In the genomic region with DNA sequence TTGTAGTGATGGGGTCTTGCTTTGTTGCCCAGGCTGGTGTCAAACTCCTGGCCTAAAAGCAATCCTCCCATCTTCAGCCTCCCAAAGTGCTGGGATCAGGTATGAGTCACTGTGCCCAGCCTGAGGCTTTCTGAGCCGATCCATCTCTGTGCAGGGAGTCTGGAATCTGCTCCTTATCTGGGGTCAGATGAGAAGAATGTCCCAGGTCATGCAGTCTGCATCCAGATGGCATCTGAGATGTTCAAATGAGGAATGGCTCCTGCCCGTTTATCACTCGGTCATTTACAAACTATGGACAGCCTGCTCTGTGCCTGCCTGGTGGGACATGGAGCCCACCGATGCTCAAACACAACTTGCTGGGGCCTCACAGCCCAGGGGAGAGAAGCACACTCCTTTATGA, we compare ENCODE assay signal across 35 cellular contexts. TPM values are rescaled to one million over a fixed set of nuclear protein-coding genes. Genes with fewer than 3 reads are reported as not detected.
DNase-seq lines count a peak whose midpoint lies in the region; ATAC-seq, FAIRE-seq and TF ChIP-seq lines count a peak whose summit lies in the region.
"Had no signal": no experiment of that assay in that cellular context is flagged by ENCODE, and none has a peak within 500 bp of the region (broad histone marks: within the 10 kb centered on the region; RNA-seq: fewer than 3 reads in every experiment).

No MANE protein-coding gene starts in this region.

- no peak overlapping the region for H3K27ac ChIP-seq in pancreas
- H3K27ac ChIP-seq: BLaER1 treated with 17β-estradiol and CSF1 and Interleukin-3, amounts not matched to agents 10 nM and 100 nM; tibial artery had no signal

- WGBS in pancreas, 2 donors: 29 to 34% methylated on average over 4 of the region's 4 CpGs

- no peak overlapping the region for H3K4me3 ChIP-seq in pancreas
- H3K4me3 ChIP-seq: BLaER1 treated with 17β-estradiol and CSF1 and Interleukin-3, amounts not matched to agents 10 nM and 100 nM; GM12878; smooth muscle cell; tibial artery had no signal

- DNase-seq in AG08396 (ENCODE audit: low spot score) (peak; percentile 22), GM03348 (ENCODE audit: low spot score) (peak; percentile 46), RPMI7951 (ENCODE audit: low read depth) (peak; percentile 75), hepatic stellate cell (ENCODE audit: low spot score) (peak; percentile 75), NCI-H69 (lab: John Stamatoyannopoulos, UW) (no peak), HCEC 1CT (no peak), pancreas (no peak)
- DNase-seq: ACHN; activated CD4-positive, alpha-beta T cell treated with anti-CD3 and anti-CD28 coated beads, Interleukin-2, amount 50 U/mL, for 48 hours; activated CD4-positive, CD25-positive, alpha-beta regulatory T cell; activated effector memory CD4-positive, alpha-beta T cell treated with Interleukin-2 at 50 U/mL for 16 hours; activated naive CD8-positive, alpha-beta T cell treated with anti-CD3 and anti-CD28 coated beads for 36 hours; activated T-cell treated with anti-CD3 and anti-CD28 coated beads for 4 hours; central memory CD4-positive, alpha-beta T cell; dermis blood vessel endothelial cell; DMS79; kidney; naive B cell; NCI-H1092; NCI-H526 treated with DMSO at 0.1 percent for 48 hours; occipital lobe; stimulated activated CD4-positive, alpha-beta T cell treated with anti-CD3 and anti-CD28 coated beads, Interleukin-2, amount 100 ng/mL, for 24 hours had no signal

- H3K27me3 ChIP-seq in pancreas: peaks cover 0 to 6% (median 0%) of the 10 kb centered on the region in 4 donors
- H3K27me3 ChIP-seq: BLaER1 treated with 17β-estradiol and CSF1 and Interleukin-3, amounts not matched to agents 10 nM and 100 nM had no signal

- no peaks in the 10 kb centered on the region for H3K4me1 ChIP-seq in pancreas
- H3K4me1 ChIP-seq: tibial artery had no signal

- H3K9me3 ChIP-seq in pancreas: no peaks in the 10 kb centered on the region
- H3K9me3 ChIP-seq: BLaER1 treated with 17β-estradiol and CSF1 and Interleukin-3, amounts not matched to agents 10 nM and 100 nM; tibial artery had no signal

- H3K36me3 ChIP-seq in pancreas: no peaks in the 10 kb centered on the region
- H3K36me3 ChIP-seq: BLaER1 treated with 17β-estradiol and CSF1 and Interleukin-3, amounts not matched to agents 10 nM and 100 nM; tibial artery had no signal

- no peak for FAIRE-seq in pancreas (lab: Jason Lieb, UNC)
- FAIRE-seq: astrocyte, endometrium, GM12878, kidney had no signal

- ATAC-seq in pancreas: no peak
- no peak for ATAC-seq in HG02610 (IDR thresholded peaks at IDR 0.05; ENCODE audit: unreplicated experiment)
- ATAC-seq: GM12878, Panc1, T-cell had no signal

- TF ChIP-seq CTCF in pancreas (IDR thresholded peaks at IDR 0.05): no peak

- intact Hi-C loops in pancreas (cut with DNase I): loop anchor here in 1 of 3 donors (10.0 kb wide), 1 partner anchor 626 kb away; no protein-coding TSS in a partner anchor

RNA-seq across cellular contexts. Expression of a gene that starts 11.1 kb away (rescaled TPM):
- not detected in 2 replicates for total RNA-seq in RPMI7951 (2014; rRNA removed; shearing (Covaris generic))
- under 1 TPM in 1 of 6 donors, not detected in 5; 0.09 TPM for total RNA-seq in pancreas
- under 1 TPM in 1 of 2 donors, not detected in 1; 0.47 TPM for polyA plus RNA-seq in pancreas
- total RNA-seq: activated naive CD8-positive, alpha-beta T cell treated with anti-CD3 and anti-CD28 coated beads for 36 hours; dermis blood vessel endothelial cell; glomerular endothelial cell; GM12878; kidney; lower leg skin; occipital lobe; smooth muscle cell; T-cell had no signal
- polyA plus RNA-seq: GM12878, smooth muscle cell had no signal

RNA-seq across cellular contexts. Expression of a gene that starts 14.9 kb away (rescaled TPM):
- not detected in 2 replicates for total RNA-seq in RPMI7951 (2014; rRNA removed; shearing (Covaris generic))
- under 1 TPM in 1 of 6 donors, not detected in 5; 0.28 TPM for total RNA-seq in pancreas
- not detected for polyA plus RNA-seq in pancreas
- total RNA-seq: activated naive CD8-positive, alpha-beta T cell treated with anti-CD3 and anti-CD28 coated beads for 36 hours; dermis blood vessel endothelial cell; glomerular endothelial cell; GM12878; kidney; lower leg skin; mesothelial cell of epicardium; renal cortical epithelial cell; smooth muscle cell; T-cell had no signal
- polyA plus RNA-seq: GM12878, smooth muscle cell had no signal

Comparison
In these comparisons a context has a peak if more than half of its experiments do, and no peak if none do; other contexts are left out.
1. DNase-seq: peak in AG08396 (single experiment), GM03348 (single experiment), RPMI7951 (single experiment) and hepatic stellate cell (single experiment); none in NCI-H69 (single experiment), HCEC 1CT (single experiment) and pancreas (0 of 6).